8 cellular contexts compared by ENCODE assay signal in genomic region chr17:2392252-2393183, GRCh38. TPM values are rescaled to one million over a fixed set of nuclear protein-coding genes. Genes with fewer than 3 reads are reported as not detected.
DNase-seq lines count a peak whose midpoint lies in the region; ATAC-seq and TF ChIP-seq lines count a peak whose summit lies in the region.

No MANE protein-coding gene starts in this region.

- TF ChIP-seq CTCF in GM06990 (IDR thresholded peaks at IDR 0.05; ENCODE audit: insufficient read depth, low read length, poor library complexity, severe bottlenecking) = no peak
- 0 out of 2 replicates have a peak, but pooled peaks have one; percentile 7 for TF ChIP-seq CTCF in HEK293 (tag by site-specific recombination; IDR thresholded peaks at IDR 0.05)
- no peak for TF ChIP-seq CTCF in SK-N-SH (IDR thresholded peaks at IDR 0.05)
- no peak for TF ChIP-seq CTCF in omental fat pad (IDR thresholded peaks at IDR 0.05)
- no peak for TF ChIP-seq CTCF in suprapubic skin (IDR thresholded peaks at IDR 0.05)

- H3K4me1 ChIP-seq in HEK293 (ENCODE audit: control insufficient read depth, insufficient read depth, low read length) (peaks cover 36% of the 10 kb centered on the region), SK-N-SH (ENCODE audit: control insufficient read depth in 1 of 2, insufficient read depth in 2 of 2, low read depth in 1 of 2, low read length in 1 of 2) (peaks cover 26 to 45% of the 10 kb centered on the region in 2 experiments; a peak in 3 of 4 replicates), suprapubic skin (peaks cover 68% of the 10 kb centered on the region)

- H3K27ac Mint-ChIP-seq in activated naive CD4-positive, alpha-beta T cell treated with anti-CD3 and anti-CD28 coated beads, Interleukin-2, amount 50 U/mL, for 24 hours = peak overlapping the region; percentile 95

- no peaks in the 10 kb centered on the region for H3K9me3 Mint-ChIP-seq in activated naive CD4-positive, alpha-beta T cell treated with anti-CD3 and anti-CD28 coated beads, Interleukin-2, amount 50 U/mL, for 24 hours

- H3K9me3 ChIP-seq in HEK293 (ENCODE audit: control insufficient read depth, insufficient read depth, low read depth, low read length) = no peaks in the 10 kb centered on the region
- H3K9me3 ChIP-seq in SK-N-SH = no peaks in the 10 kb centered on the region
- no peaks in the 10 kb centered on the region for H3K9me3 ChIP-seq in suprapubic skin

- 9% methylated on average over 15 of the region's 83 CpGs for WGBS in SK-N-SH (ENCODE audit: low lambda C conversion rate)
- WGBS in suprapubic skin = 4% methylated on average over 11 of the region's 83 CpGs

- TF ChIP-seq POLR2A in suprapubic skin (IDR thresholded peaks at IDR 0.05) = peak in 1 of 2 donors; percentile 49

- H3K27me3 ChIP-seq in GM06990 (replicated peaks; ENCODE audit: control insufficient read depth, insufficient read depth, low read length) = no peaks in the 10 kb centered on the region
- no peaks in the 10 kb centered on the region for H3K27me3 ChIP-seq in SK-N-SH (ENCODE audit: insufficient read depth)
- H3K27me3 ChIP-seq in suprapubic skin = no peaks in the 10 kb centered on the region

- peak overlapping the region; percentile 20; the same call in 1 of the 2 replicates for H2AFZ ChIP-seq in SK-N-SH (ENCODE audit: low read depth)

- CTCF ChIA-PET in HEK293 (lab: Yijun Ruan, JAX) = interaction anchor here (0.6 to 4.6 kb wide), 6 partner anchors 10 to 332 kb away, joined by 3 to 48 read pairs (median 6); no protein-coding TSS in a partner anchor
- CTCF ChIA-PET in SK-N-SH (lab: Yijun Ruan, JAX) = interaction anchor here (0.7 to 6.2 kb wide), 7 partner anchors 9 to 56 kb away, joined by 3 to 62 read pairs (median 9); partner anchors contain the start of gene TSR1

- H4K20me1 ChIP-seq in SK-N-SH (ENCODE audit: insufficient read depth) = peaks cover 27% of the 10 kb centered on the region; the same call in 1 of the 2 replicates

- H3K4me1 Mint-ChIP-seq in activated naive CD4-positive, alpha-beta T cell treated with anti-CD3 and anti-CD28 coated beads, Interleukin-2, amount 50 U/mL, for 24 hours = peaks cover 55% of the 10 kb centered on the region

- H3K4me3 ChIP-seq in GM06990 (replicated peaks; ENCODE audit: low read depth, low read length) (peak overlapping the region; percentile 79), HEK293 (ENCODE audit: low read depth, low read length) (peak overlapping the region; percentile 65), SK-N-SH (ENCODE audit: low read depth in 2 of 2, low read length in 1 of 2) (peak overlapping the region; percentile 66 to 79), suprapubic skin (peak overlapping the region; percentile 68)

- H3K36me3 ChIP-seq in GM06990 (ENCODE audit: control insufficient read depth, insufficient read depth, low read length) = 0 out of 2 replicates have a peak, but pooled peaks cover 1% of the 10 kb centered on the region
- H3K36me3 ChIP-seq in HEK293 (ENCODE audit: control insufficient read depth in 2 of 2, insufficient read depth in 1 of 2, low read length in 2 of 2) = peaks cover 0 to 2% of the 10 kb centered on the region in 2 experiments; a peak in 2 of 3 replicates
- H3K36me3 ChIP-seq in SK-N-SH (replicated peaks in 1 of 2; ENCODE audit: control insufficient read depth in 1 of 2, insufficient read depth in 2 of 2, low read length in 1 of 2) = peaks cover 6 to 7% of the 10 kb centered on the region in 2 experiments
- peaks cover 10% of the 10 kb centered on the region for H3K36me3 ChIP-seq in suprapubic skin

- TF ChIP-seq EP300 in SK-N-SH (IDR thresholded peaks at IDR 0.05; ENCODE audit: borderline replicate concordance in 1 of 2, low read depth in 1 of 2, low read length in 1 of 2) (no peak), suprapubic skin (IDR thresholded peaks at IDR 0.05) (no peak)

- H3K4me2 ChIP-seq in SK-N-SH = peak overlapping the region; percentile 98

- peaks cover 11% of the 10 kb centered on the region for H3F3A ChIP-seq in SK-N-SH (replicated peaks; ENCODE audit: insufficient read depth)

- no peak for TF ChIP-seq RAD21 in SK-N-SH (IDR thresholded peaks at IDR 0.05; ENCODE audit: low read length)

- DNase-seq in GM06990 (ENCODE audit: extremely low read depth, insufficient read length) (peak; percentile 96), MV-4-11 (lab: John Stamatoyannopoulos, UW) (peak; percentile 93), SK-N-SH (peak; percentile 97), glomerular visceral epithelial cell (ENCODE audit: extremely low spot score) (peak; percentile 98), omental fat pad (ENCODE audit: low spot score) (peak; percentile 91), suprapubic skin (ENCODE audit: low spot score in 2 of 2) (peak; percentile 97 to 98)

- H3K27ac ChIP-seq in HEK293 (ENCODE audit: extremely low read depth, low read depth, low read length) (peak overlapping the region; percentile 97), SK-N-SH (ENCODE audit: low read depth in 2 of 2, low read length in 1 of 2) (peak overlapping the region; percentile 98 to 99), suprapubic skin (peak overlapping the region; percentile 99)

- peak overlapping the region; percentile 92 for H3K4me3 Mint-ChIP-seq in activated naive CD4-positive, alpha-beta T cell treated with anti-CD3 and anti-CD28 coated beads, Interleukin-2, amount 50 U/mL, for 24 hours

- H3K9ac ChIP-seq in SK-N-SH = peak overlapping the region; percentile 100

- no peaks in the 10 kb centered on the region for H3K27me3 Mint-ChIP-seq in activated naive CD4-positive, alpha-beta T cell treated with anti-CD3 and anti-CD28 coated beads, Interleukin-2, amount 50 U/mL, for 24 hours

- no peaks in the 10 kb centered on the region for H3K36me3 Mint-ChIP-seq in activated naive CD4-positive, alpha-beta T cell treated with anti-CD3 and anti-CD28 coated beads, Interleukin-2, amount 50 U/mL, for 24 hours

- POLR2A ChIA-PET in HEK293 (lab: Yijun Ruan, JAX) (interaction anchor here (0.6 to 2.4 kb wide), 9 partner anchors 9 to 200 kb away, joined by 3 to 20 read pairs (median 4); partner anchors contain the start of genes PAFAH1B1, SMG6, SRR and TSR1), SK-N-SH (lab: Yijun Ruan, JAX) (interaction anchor here (1.0 to 2.6 kb wide), 6 partner anchors 9 to 56 kb away, joined by 3 to 26 read pairs (median 6); partner anchors contain the start of genes MNT and TSR1)

- H3K79me2 ChIP-seq in SK-N-SH (ENCODE audit: insufficient read depth) = peaks cover 57% of the 10 kb centered on the region

- no peaks in the 10 kb centered on the region for H3K9me2 ChIP-seq in SK-N-SH

- ATAC-seq in omental fat pad (ENCODE audit: low FRiP score) = peak; percentile 73

TF ChIP-seq in HEK293, 187 proteins besides CTCF, POLR2A, EP300 and RAD21 (continues in another document):
- TF ChIP-seq PRDM4 (tag by site-specific recombination; IDR thresholded peaks at IDR 0.05) (no peak), ZNF701 (tag by site-specific recombination; IDR thresholded peaks at IDR 0.05) (no peak)

TF ChIP-seq in SK-N-SH, 30 proteins besides CTCF, POLR2A, EP300 and RAD21 (continues in another document):
- TF ChIP-seq USF1 (IDR thresholded peaks at IDR 0.05; ENCODE audit: borderline replicate concordance, low read depth) (0 out of 2 replicates have a peak, but pooled peaks have one; percentile 17), REST (IDR thresholded peaks at IDR 0.05; ENCODE audit: low read depth, low read length) (no peak), GATA2 (CRISPR knock-in tag; IDR thresholded peaks at IDR 0.05) (no peak)

RNA-seq across cellular contexts. Expression of gene MNT, which starts 8.3 kb away (rescaled TPM):
- polyA plus RNA-seq in SK-N-SH (2012; rRNA removed) = 7.1 and 7.4 TPM in 2 replicates
- polyA plus RNA-seq in SK-N-SH (2012; cell fraction: cytosol; rRNA removed) = 3.2 and 4.4 TPM in 2 replicates
- polyA plus RNA-seq in SK-N-SH (2012; cell fraction: nucleus; rRNA removed) = 50.2 and 76.3 TPM in 2 replicates
- total RNA-seq in omental fat pad (10 to 100 TPM; 11.9 to 23.2 (median 18.5) TPM), suprapubic skin (10 to 100 TPM; 20.9 to 50.0 (median 44.1) TPM)

RNA-seq across cellular contexts. Expression of gene SGSM2, which starts 55.2 kb away (rescaled TPM):
- 85.9 and 98.6 TPM in 2 replicates for polyA plus RNA-seq in SK-N-SH (2012; rRNA removed)
- polyA plus RNA-seq in SK-N-SH (2012; cell fraction: cytosol; rRNA removed) = 18.0 and 30.4 TPM in 2 replicates
- polyA plus RNA-seq in SK-N-SH (2012; cell fraction: nucleus; rRNA removed) = 605 and 826 TPM in 2 replicates
- total RNA-seq in omental fat pad (10 to 100 TPM; 30.8 to 50.7 (median 39.8) TPM), suprapubic skin (100 to 1,000 TPM in 2 of 4 donors, 10 to 100 TPM in 2; 48.2 to 117 (median 90.4) TPM)

RNA-seq across cellular contexts. Expression of gene TSR1, which starts 56.3 kb away (rescaled TPM):
- 26.7 and 29.0 TPM in 2 replicates for polyA plus RNA-seq in SK-N-SH (2012; rRNA removed)
- polyA plus RNA-seq in SK-N-SH (2012; cell fraction: cytosol; rRNA removed) = 26.0 and 27.0 TPM in 2 replicates
- polyA plus RNA-seq in SK-N-SH (2012; cell fraction: nucleus; rRNA removed) = 38.2 and 50.3 TPM in 2 replicates
- total RNA-seq in omental fat pad (100 to 1,000 TPM in 1 of 4 donors, 10 to 100 TPM in 3; 31.6 to 124 (median 40.8) TPM), suprapubic skin (10 to 100 TPM; 44.3 to 68.6 (median 59.3) TPM)

Comparison
In these comparisons a context has a peak if more than half of its experiments do, and no peak if none do; other contexts are left out.
1. Peak in every context shown above with its lines: DNase-seq, ATAC-seq, H3K4me3 ChIP-seq and H3K27ac ChIP-seq.